19 cellular contexts compared by ENCODE assay signal in the genomic region with DNA sequence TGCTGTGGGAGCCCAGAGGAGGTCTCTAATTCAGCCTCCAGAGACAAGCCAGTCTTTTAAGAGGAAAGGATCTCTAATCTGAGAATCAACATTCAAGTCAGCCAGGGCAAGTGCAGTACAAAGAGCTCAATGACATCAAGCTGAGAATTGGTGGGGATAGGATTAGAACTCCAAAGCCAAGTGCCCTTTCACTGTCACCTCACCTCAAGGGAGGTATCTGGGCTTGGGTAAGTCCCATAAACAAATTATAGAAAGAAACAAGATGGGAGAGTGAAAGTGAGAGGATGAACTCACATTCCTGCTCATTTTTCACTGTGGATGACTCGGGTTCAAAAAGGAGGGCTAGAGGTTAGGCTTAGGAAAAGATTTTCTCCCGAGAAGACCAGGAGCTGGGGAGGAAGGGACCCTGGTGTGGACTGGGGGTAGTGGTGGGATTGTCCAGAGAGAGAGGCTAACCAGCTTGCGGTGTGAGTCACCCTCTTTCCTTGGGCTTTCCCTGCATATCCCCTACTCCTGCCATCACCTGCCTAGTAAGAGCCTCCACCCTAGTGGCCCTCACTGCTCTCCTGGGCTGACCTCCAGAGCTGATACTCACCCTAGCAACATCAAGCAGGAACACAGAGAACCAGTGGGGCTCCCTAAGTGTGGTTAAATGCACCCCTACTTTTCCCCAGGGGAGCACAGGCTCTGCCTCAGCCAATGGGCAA.
DNase-seq lines count a peak whose midpoint lies in the region; ATAC-seq, FAIRE-seq and TF ChIP-seq lines count a peak whose summit lies in the region.
"Had no signal": no experiment of that assay in that cellular context is flagged by ENCODE, and none has a peak within 500 bp of the region (broad histone marks: within the 10 kb centered on the region; RNA-seq: fewer than 3 reads in every experiment).

No MANE protein-coding gene starts in this region.

- no peaks in the 10 kb centered on the region for H3K27me3 Mint-ChIP-seq in stimulated activated naive CD8-positive, alpha-beta T cell treated with anti-CD3 and anti-CD28 coated beads, Interleukin-15, amount 100 ng/mL, for 72 hours
- H3K27me3 Mint-ChIP-seq: CD4-positive, CD25-positive, alpha-beta regulatory T cell; CD8-positive, alpha-beta memory T cell; IgD-negative memory B cell had no signal

- no peak for TF ChIP-seq POLR2A in GM12892 (IDR thresholded peaks at IDR 0.05; ENCODE audit: low read depth, low read length)

- FAIRE-seq in GM12892 (lab: Jason Lieb, UNC): peak; percentile 74
- FAIRE-seq: D721Med, G401.6, H1, HepG2 had no signal

- no peak overlapping the region for H3K4me3 Mint-ChIP-seq in stimulated activated naive CD8-positive, alpha-beta T cell treated with anti-CD3 and anti-CD28 coated beads, Interleukin-15, amount 100 ng/mL, for 72 hours
- H3K4me3 Mint-ChIP-seq: CD4-positive, CD25-positive, alpha-beta regulatory T cell; CD8-positive, alpha-beta memory T cell; H9; IgD-negative memory B cell had no signal

- H3K4me1 Mint-ChIP-seq in stimulated activated naive CD8-positive, alpha-beta T cell treated with anti-CD3 and anti-CD28 coated beads, Interleukin-15, amount 100 ng/mL, for 72 hours: no peaks in the 10 kb centered on the region
- H3K4me1 Mint-ChIP-seq: CD4-positive, CD25-positive, alpha-beta regulatory T cell; CD8-positive, alpha-beta memory T cell; H9; IgD-negative memory B cell had no signal

- ATAC-seq in HG03039 (IDR thresholded peaks at IDR 0.05; ENCODE audit: unreplicated experiment) (peak; percentile 44), HG02571 (IDR thresholded peaks at IDR 0.05; ENCODE audit: unreplicated experiment) (no peak)
- ATAC-seq in stimulated activated naive CD8-positive, alpha-beta T cell treated with anti-CD3 and anti-CD28 coated beads, Interleukin-15, amount 100 ng/mL, for 72 hours: peak; percentile 22
- ATAC-seq: HepG2 had no signal

- DNase-seq in activated CD8-positive, alpha-beta memory T cell treated with anti-CD3 and anti-CD28 coated beads for 24 hours: peak; percentile 38
- DNase-seq in activated CD8-positive, alpha-beta memory T cell treated with anti-CD3 and anti-CD28 coated beads, Interleukin-2, amount 50 U/mL, for 48 hours: no peak
- DNase-seq in GM12892 (ENCODE audit: insufficient read length): no peak
- no peak for DNase-seq in stimulated activated naive CD8-positive, alpha-beta T cell treated with anti-CD3 and anti-CD28 coated beads, Interleukin-15, amount 100 ng/mL, for 72 hours
- no peak for DNase-seq in NCI-H1694 treated with DMSO at 0.1 percent for 48 hours (lab: John Stamatoyannopoulos, UW)
- DNase-seq: BE2C; C1 segment of cervical spinal cord; Caco-2; CD4-positive, CD25-positive, alpha-beta regulatory T cell; CD8-positive, alpha-beta memory T cell; H9; KBM-7 had no signal

- H3K27ac Mint-ChIP-seq in stimulated activated naive CD8-positive, alpha-beta T cell treated with anti-CD3 and anti-CD28 coated beads, Interleukin-15, amount 100 ng/mL, for 72 hours: peak overlapping the region in 1 of 2 donors; percentile 68
- H3K27ac Mint-ChIP-seq: H9, IgD-negative memory B cell had no signal

- H3K9me3 Mint-ChIP-seq in stimulated activated naive CD8-positive, alpha-beta T cell treated with anti-CD3 and anti-CD28 coated beads, Interleukin-15, amount 100 ng/mL, for 72 hours: no peaks in the 10 kb centered on the region
- H3K9me3 Mint-ChIP-seq: CD8-positive, alpha-beta memory T cell had no signal
